ENCODE assay signal across 27 cellular contexts in genomic region chr15:69898243-69898642, GRCh38.
"Had no signal": no experiment of that assay in that cellular context is flagged by ENCODE, and none has a peak within 500 bp of the region (broad histone marks: within the 10 kb centered on the region; RNA-seq: fewer than 3 reads in every experiment).

No MANE protein-coding gene starts in this region.

- H3K27me3 ChIP-seq: pancreas, uterus had no signal

- DNase-seq: dermis blood vessel endothelial cell; effector memory CD4-positive, alpha-beta T cell; esophagus squamous epithelium; head of caudate nucleus; kidney; left cardiac atrium; left lung; mesenchymal stem cell; mucosa of descending colon; naive B cell; pancreas; stimulated activated CD4-positive, alpha-beta T cell treated with anti-CD3 and anti-CD28 coated beads, Interleukin-12 subunit alpha, Interleukin-12 subunit beta, amount 100 ng/mL, for 4 hours; stimulated activated CD4-positive, alpha-beta T cell treated with anti-CD3 and anti-CD28 coated beads, Interleukin-1b, Interleukin-23, amount 100 ng/mL, for 48 hours; stimulated activated CD4-positive, alpha-beta T cell treated with anti-CD3 and anti-CD28 coated beads, Interleukin-4, amount 100 ng/mL, for 1 hour; stimulated activated CD8-positive, alpha-beta memory T cell treated with anti-CD3 and anti-CD28 coated beads, Interleukin-4, amount 100 ng/mL, for 48 hours; stimulated activated naive CD4-positive, alpha-beta T cell; stimulated activated naive CD8-positive, alpha-beta T cell treated with anti-CD3 and anti-CD28 coated beads, Interleukin-15, amount 100 ng/mL, for 72 hours; transverse colon; upper lobe of right lung; uterus had no signal

- H3K4me1 ChIP-seq: esophagus squamous epithelium, left lung, pancreas, suprapubic skin, transverse colon had no signal

- ATAC-seq: left cardiac atrium; left lung; mucosa of descending colon; natural killer cell treated with Interleukin-12 subunit alpha and Interleukin-12 subunit beta and Interleukin-15 and Interleukin-18, amount 100 ng/mL, for 72 hours; pancreas; sciatic nerve; stimulated activated naive CD8-positive, alpha-beta T cell treated with anti-CD3 and anti-CD28 coated beads, Interleukin-15, amount 100 ng/mL, for 72 hours; upper lobe of right lung had no signal

- H3K9me3 ChIP-seq: esophagus squamous epithelium, left lung, mucosa of descending colon, neutrophil, pancreas, suprapubic skin, transverse colon, upper lobe of right lung, uterus had no signal

- H3K4me3 ChIP-seq: coronary artery, esophagus squamous epithelium, hepatocyte, left lung, mucosa of descending colon, pancreas, smooth muscle cell, suprapubic skin, transverse colon, upper lobe of right lung, uterus had no signal

- H3K36me3 ChIP-seq: esophagus squamous epithelium, left lung, neutrophil, pancreas, suprapubic skin, transverse colon, upper lobe of right lung, uterus had no signal

- H3K27ac ChIP-seq: coronary artery, esophagus squamous epithelium, hepatocyte, left lung, neutrophil, pancreas, suprapubic skin, transverse colon, upper lobe of right lung, uterus had no signal
